30 cellular contexts compared by ENCODE assay signal in the genomic region with DNA sequence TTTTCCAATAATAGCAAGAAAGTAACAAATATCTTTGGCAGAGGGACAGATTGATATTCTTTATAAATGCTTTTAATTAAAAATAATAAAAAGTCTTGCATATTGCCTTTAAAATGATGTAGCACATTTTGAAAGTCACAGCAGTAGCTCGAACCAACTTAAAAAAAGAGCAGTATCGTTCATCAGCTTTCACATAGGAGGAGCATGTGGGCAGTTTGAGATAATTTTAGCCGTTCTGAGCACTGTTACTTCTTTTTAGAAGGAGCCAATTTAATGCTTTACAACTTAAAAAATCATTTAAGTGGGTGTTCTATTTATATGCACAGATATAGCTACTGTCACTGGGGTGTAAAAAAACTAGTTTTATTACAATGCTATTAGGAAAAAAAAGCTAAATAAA.
DNase-seq lines count a peak whose midpoint lies in the region.
"Had no signal": no experiment of that assay in that cellular context is flagged by ENCODE, and none has a peak within 500 bp of the region (broad histone marks: within the 10 kb centered on the region; RNA-seq: fewer than 3 reads in every experiment).

No MANE protein-coding gene starts in this region.

- H3K4me3 Mint-ChIP-seq in activated naive CD4-positive, alpha-beta T cell treated with anti-CD3 and anti-CD28 coated beads, Interleukin-2, amount 10 ng/mL, durations not matched to agents 7 days and 5 days = no peak overlapping the region
- H3K4me3 Mint-ChIP-seq: B cell; CD14-positive monocyte; CD4-positive, alpha-beta memory T cell; CD4-positive, alpha-beta T cell; CD4-positive, CD25-positive, alpha-beta regulatory T cell; CD8-positive, alpha-beta memory T cell; CD8-positive, alpha-beta T cell had no signal

- no peaks in the 10 kb centered on the region for H3K27me3 Mint-ChIP-seq in activated naive CD4-positive, alpha-beta T cell treated with anti-CD3 and anti-CD28 coated beads, Interleukin-2, amount 10 ng/mL, durations not matched to agents 7 days and 5 days
- H3K27me3 Mint-ChIP-seq: B cell; CD4-positive, alpha-beta memory T cell; CD4-positive, alpha-beta T cell; CD4-positive, CD25-positive, alpha-beta regulatory T cell; CD8-positive, alpha-beta memory T cell had no signal

- DNase-seq in activated naive CD4-positive, alpha-beta T cell treated with anti-CD3 and anti-CD28 coated beads, Interleukin-2, amount 10 ng/mL, durations not matched to agents 7 days and 5 days = no peak
- DNase-seq in activated naive CD4-positive, alpha-beta T cell (lab: John Stamatoyannopoulos, UW) = no peak
- DNase-seq in OCI-M1 (lab: John Stamatoyannopoulos, UW) (peak; percentile 9), putamen (ENCODE audit: low spot score) (peak; percentile 45), superior temporal gyrus (ENCODE audit: extremely low spot score) (peak; percentile 21), NCI-H2081 treated with DMSO at 0.1 percent for 48 hours (lab: John Stamatoyannopoulos, UW) (no peak)
- no peak for DNase-seq in activated CD4-positive, alpha-beta T cell treated with anti-CD3 and anti-CD28 coated beads, Interleukin-2, amount 50 U/mL, for 4 hours
- DNase-seq in effector CD4-positive, alpha-beta T cell = no peak
- DNase-seq: 8988T; ACHN; AML-193; BE2C; C1 segment of cervical spinal cord; Caco-2; Calu3; CD4-positive, alpha-beta memory T cell; CD4-positive, alpha-beta T cell; CD4-positive, CD25-positive, alpha-beta regulatory T cell; CD8-positive, alpha-beta memory T cell; CD8-positive, alpha-beta T cell; COR-L47; DMS 273 treated with DMSO at 0.1 percent for 48 hours; DMS153; DMS53; DMS79; DMS79 treated with DMSO at 0.1 percent for 48 hours; DND-41; EL had no signal

- CTCF ChIA-PET in activated naive CD4-positive, alpha-beta T cell treated with anti-CD3 and anti-CD28 coated beads, Interleukin-2, amount 10 ng/mL, durations not matched to agents 7 days and 5 days (lab: Charles Lee) = no interaction called here

- peaks cover 3% of the 10 kb centered on the region for H3K9me3 Mint-ChIP-seq in activated naive CD4-positive, alpha-beta T cell treated with anti-CD3 and anti-CD28 coated beads, Interleukin-2, amount 10 ng/mL, durations not matched to agents 7 days and 5 days

- H3K36me3 Mint-ChIP-seq in activated naive CD4-positive, alpha-beta T cell treated with anti-CD3 and anti-CD28 coated beads, Interleukin-2, amount 10 ng/mL, durations not matched to agents 7 days and 5 days = no peaks in the 10 kb centered on the region
- H3K36me3 Mint-ChIP-seq: CD14-positive monocyte; CD4-positive, alpha-beta memory T cell; CD4-positive, CD25-positive, alpha-beta regulatory T cell; CD8-positive, alpha-beta memory T cell; CD8-positive, alpha-beta T cell had no signal

- peak overlapping the region; percentile 52 for H3K27ac Mint-ChIP-seq in activated naive CD4-positive, alpha-beta T cell treated with anti-CD3 and anti-CD28 coated beads, Interleukin-2, amount 10 ng/mL, durations not matched to agents 7 days and 5 days
- H3K27ac Mint-ChIP-seq: B cell; CD14-positive monocyte; CD4-positive, alpha-beta memory T cell; CD4-positive, alpha-beta T cell; CD4-positive, CD25-positive, alpha-beta regulatory T cell; CD8-positive, alpha-beta memory T cell; CD8-positive, alpha-beta T cell had no signal

- H3K4me1 Mint-ChIP-seq in activated naive CD4-positive, alpha-beta T cell treated with anti-CD3 and anti-CD28 coated beads, Interleukin-2, amount 10 ng/mL, durations not matched to agents 7 days and 5 days = no peaks in the 10 kb centered on the region
- H3K4me1 Mint-ChIP-seq: B cell; CD14-positive monocyte; CD4-positive, alpha-beta memory T cell; CD4-positive, CD25-positive, alpha-beta regulatory T cell; CD8-positive, alpha-beta memory T cell had no signal

Comparison
In these comparisons a context has a peak if more than half of its experiments do, and no peak if none do; other contexts are left out.
1. DNase-seq: peak in OCI-M1 (single experiment), putamen (single experiment) and superior temporal gyrus (single experiment); none in activated naive CD4-positive, alpha-beta T cell treated with anti-CD3 and anti-CD28 coated beads, Interleukin-2, amount 10 ng/mL, durations not matched to agents 7 days and 5 days (single experiment), activated naive CD4-positive, alpha-beta T cell (0 of 4), activated CD4-positive, alpha-beta T cell treated with anti-CD3 and anti-CD28 coated beads, Interleukin-2, amount 50 U/mL, for 4 hours (0 of 2), NCI-H2081 treated with DMSO at 0.1 percent for 48 hours (single experiment) and effector CD4-positive, alpha-beta T cell (single experiment).